19 cellular contexts compared by ENCODE assay signal in genomic region chr5:42506662-42507061, GRCh38.
"Had no signal": no experiment of that assay in that cellular context is flagged by ENCODE, and none has a peak within 500 bp of the region (broad histone marks: within the 10 kb centered on the region; RNA-seq: fewer than 3 reads in every experiment).

No MANE protein-coding gene starts in this region.

- H3K36me3 ChIP-seq: heart right ventricle, left lung, lower lobe of right lung, prostate gland, sigmoid colon, thoracic aorta, transverse colon had no signal

- H3K4me1 ChIP-seq: left lung, parathyroid adenoma, prostate gland had no signal

- ATAC-seq: esophagus mucosa; heart right ventricle; left lung; lower lobe of right lung; stimulated activated naive B cell treated with anti-CD40 and anti-IgM and Interleukin-4, amounts not matched to agents 10 μg/mL and 1 μg/mL and 100 μg/mL, for 72 hours; stimulated activated naive CD8-positive, alpha-beta T cell treated with anti-CD3 and anti-CD28 coated beads, Interleukin-15, amount 100 ng/mL, for 72 hours had no signal

- H2AFZ ChIP-seq: parathyroid adenoma had no signal

- H3K27me3 ChIP-seq: heart right ventricle, left lung, sigmoid colon, transverse colon had no signal

- H3K4me3 ChIP-seq: coronary artery, heart right ventricle, left lung, lower lobe of right lung, prostate gland, sigmoid colon, skin epidermis, thoracic aorta, transverse colon had no signal

- H3K27ac ChIP-seq: coronary artery, left lung, lower lobe of right lung, parathyroid adenoma, prostate gland, sigmoid colon, skin epidermis, thoracic aorta, transverse colon had no signal

- DNase-seq: effector CD8-positive, alpha-beta T cell; heart right ventricle; hypothalamus; left lung; lower lobe of right lung; occipital lobe; sigmoid colon; stimulated activated CD4-positive, alpha-beta T cell treated with anti-CD3 and anti-CD28 coated beads, Interleukin-2, amount 100 ng/mL, for 24 hours; stimulated activated CD4-positive, alpha-beta T cell treated with anti-CD3 and anti-CD28 coated beads, Interleukin-4, amount 100 ng/mL, for 4 hours; stimulated activated naive B cell treated with anti-CD40 and anti-IgM and Interleukin-4, amounts not matched to agents 10 μg/mL and 1 μg/mL and 100 μg/mL, for 72 hours; stimulated activated naive CD8-positive, alpha-beta T cell treated with anti-CD3 and anti-CD28 coated beads, Interleukin-15, amount 100 ng/mL, for 72 hours; substantia nigra; transverse colon had no signal

- H3K9me3 ChIP-seq: heart right ventricle, left lung, lower lobe of right lung, prostate gland, sigmoid colon, thoracic aorta, transverse colon had no signal
